12 cellular contexts compared by ENCODE assay signal in the genomic region with DNA sequence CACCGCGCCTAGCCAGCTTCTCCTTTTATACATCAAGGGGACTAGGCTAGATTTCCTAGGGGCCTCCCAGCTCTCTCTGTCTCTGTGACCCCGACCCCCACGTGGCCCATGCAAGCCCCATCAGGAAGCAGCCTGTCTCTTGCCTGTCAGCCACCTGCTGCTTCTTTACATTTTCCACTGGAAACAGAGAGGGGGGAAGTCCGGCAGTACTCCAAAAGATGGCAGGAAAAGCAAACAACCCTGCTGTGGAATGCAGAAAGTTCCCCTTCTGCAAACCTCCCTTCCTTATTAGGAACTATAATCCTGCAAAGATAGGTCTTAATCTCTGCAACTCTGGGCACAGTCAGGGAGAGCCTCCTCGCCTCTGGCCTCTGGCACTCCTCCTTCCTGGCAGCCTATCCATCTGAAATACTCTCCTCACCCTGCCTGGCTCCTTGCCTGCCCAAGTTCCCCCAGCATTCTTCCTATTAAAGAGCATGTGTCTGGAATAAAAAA. TPM values are rescaled to one million over a fixed set of nuclear protein-coding genes. Genes with fewer than 3 reads are reported as not detected.
DNase-seq lines count a peak whose midpoint lies in the region; ATAC-seq and TF ChIP-seq lines count a peak whose summit lies in the region.
"Had no signal": no experiment of that assay in that cellular context is flagged by ENCODE, and none has a peak within 500 bp of the region (broad histone marks: within the 10 kb centered on the region; RNA-seq: fewer than 3 reads in every experiment).

No MANE protein-coding gene starts in this region.

- H3K4me2 ChIP-seq in H9 (ENCODE audit: insufficient read depth, insufficient read length, low read length): no peak overlapping the region

- WGBS in H9 (ENCODE audit: extremely low coverage, insufficient read length, low lambda C conversion rate): no CpG with 5 or more reads among the region's 6 CpGs
- 12 to 35% methylated on average over 3 to 6 of the region's 6 CpGs for WGBS in gastroesophageal sphincter (ENCODE audit: low coverage in 1 of 2), 2 donors

- no peak for TF ChIP-seq EP300 in gastroesophageal sphincter (IDR thresholded peaks at IDR 0.05)

- H3K23me2 ChIP-seq in H9 (ENCODE audit: insufficient read length, low read depth, low read length, poor library complexity, severe bottlenecking): no peaks in the 10 kb centered on the region

- intact Hi-C loops in sciatic nerve (cut with DNase I): no loop called here

- no peak overlapping the region for H2BK15ac ChIP-seq in H9 (ENCODE audit: low read depth, low read length)

- no peak for TF ChIP-seq CTCF in H9 (conservative IDR thresholded peaks at IDR 0.05)
- no peak for TF ChIP-seq CTCF in gastroesophageal sphincter (IDR thresholded peaks at IDR 0.05)

- no peaks in the 10 kb centered on the region for H3K79me1 ChIP-seq in H9 (ENCODE audit: insufficient read depth, low read depth, low read length, poor library complexity, severe bottlenecking)

- H3K27me3 ChIP-seq in H9 (ENCODE audit: insufficient read depth, low read length): no peaks in the 10 kb centered on the region
- no peaks in the 10 kb centered on the region for H3K27me3 ChIP-seq in gastroesophageal sphincter

- no peak overlapping the region for H4K5ac ChIP-seq in H9 (ENCODE audit: insufficient read length, low read depth, low read length)

- no peak overlapping the region for H3K23ac ChIP-seq in H9 (ENCODE audit: insufficient read length, low read depth, low read length)

- H3K27ac Mint-ChIP-seq in H9: peak overlapping the region; percentile 61 to 82 (median 63); a peak in 4 of 7 replicates
- H3K27ac Mint-ChIP-seq: activated CD4-positive, alpha-beta T cell treated with anti-CD3 and anti-CD28 coated beads, Interleukin-2, amount 10 ng/mL, durations not matched to agents 24 days and 14 days; activated naive CD8-positive, alpha-beta T cell had no signal

- peaks cover 0 to 3% (median 0%) of the 10 kb centered on the region in 3 experiments; a peak in 1 of 7 replicates for H3K36me3 Mint-ChIP-seq in H9 (ENCODE audit: insufficient read depth in 1 of 3, low read depth in 3 of 3)

- H3K4me3 ChIP-seq in gastroesophageal sphincter: no peak overlapping the region

- no peak overlapping the region for H2AFZ ChIP-seq in H9 (ENCODE audit: low read length)

- H2BK5ac ChIP-seq in H9 (ENCODE audit: insufficient read length, low read length): no peak overlapping the region

- no peak overlapping the region for H3T11ph ChIP-seq in H9 (ENCODE audit: low read length)

- H2BK20ac ChIP-seq in H9 (ENCODE audit: low read depth, low read length, poor library complexity, severe bottlenecking): no peak overlapping the region

- H2BK120ac ChIP-seq in H9 (ENCODE audit: low read depth, low read length, poor library complexity, severe bottlenecking): no peak overlapping the region

- no peaks in the 10 kb centered on the region; the same call in 1 of the 2 replicates for H3K27me3 Mint-ChIP-seq in H9 (ENCODE audit: low read depth)
- H3K27me3 Mint-ChIP-seq: activated CD4-positive, alpha-beta T cell treated with anti-CD3 and anti-CD28 coated beads, Interleukin-2, amount 10 ng/mL, durations not matched to agents 24 days and 14 days had no signal

- H3K36me3 ChIP-seq in gastroesophageal sphincter: peaks cover 0 to 80% of the 10 kb centered on the region in 2 donors

- ATAC-seq in gastroesophageal sphincter (peak; percentile 65), sciatic nerve (peak; percentile 53), HG03442 (IDR thresholded peaks at IDR 0.05; ENCODE audit: unreplicated experiment) (no peak), GM21360 (IDR thresholded peaks at IDR 0.05; ENCODE audit: unreplicated experiment) (no peak)

- H3K4me1 Mint-ChIP-seq in H9: peaks cover 43 to 56% of the 10 kb centered on the region in 2 experiments

- H3K18ac ChIP-seq in H9 (ENCODE audit: insufficient read length, low read depth, low read length): no peak overlapping the region

- H3K79me2 ChIP-seq in H9 (ENCODE audit: insufficient read depth, low read length): no peaks in the 10 kb centered on the region

- H3K9me3 Mint-ChIP-seq in H9: no peaks in the 10 kb centered on the region; a peak in 1 of 5 replicates
- H3K9me3 Mint-ChIP-seq: activated CD4-positive, alpha-beta T cell treated with anti-CD3 and anti-CD28 coated beads, Interleukin-2, amount 10 ng/mL, durations not matched to agents 24 days and 14 days had no signal

- DNase-seq in H9: no peak
- peak; percentile 49 for DNase-seq in UCSD-AML1 (lab: John Stamatoyannopoulos, UW; ENCODE audit: unreplicated experiment)
- DNase-seq in sciatic nerve (ENCODE audit: low spot score): no peak
- DNase-seq in activated effector memory CD4-positive, alpha-beta T cell treated with anti-CD3 and anti-CD28 coated beads, Interleukin-2, amount 50 U/mL, for 16 hours: no peak
- no peak for DNase-seq in medulla oblongata (ENCODE audit: extremely low spot score)
- DNase-seq: activated CD4-positive, alpha-beta T cell treated with anti-CD3 and anti-CD28 coated beads, Interleukin-2, amount 10 ng/mL, durations not matched to agents 24 days and 14 days; NCI-H1436 treated with DMSO at 0.1 percent for 48 hours; RPMI8226 had no signal

- H3K9me3 ChIP-seq in H9 (ENCODE audit: control insufficient read depth, low read depth, low read length) (no peaks in the 10 kb centered on the region), gastroesophageal sphincter (no peaks in the 10 kb centered on the region)

- no peak overlapping the region for H3K14ac ChIP-seq in H9 (ENCODE audit: insufficient read depth, low read length)

- peak overlapping the region in 1 of 2 experiments; percentile 19; a peak in 1 of 5 replicates for H3K4me3 Mint-ChIP-seq in H9
- H3K4me3 Mint-ChIP-seq: activated CD4-positive, alpha-beta T cell treated with anti-CD3 and anti-CD28 coated beads, Interleukin-2, amount 10 ng/mL, durations not matched to agents 24 days and 14 days; activated naive CD8-positive, alpha-beta T cell had no signal

- H4K8ac ChIP-seq in H9 (replicated peaks; ENCODE audit: insufficient read length, low read depth, low read length): no peak overlapping the region

- H3K4me1 ChIP-seq in H9 (ENCODE audit: insufficient read depth, low read length) (peaks cover 4% of the 10 kb centered on the region; the same call in 1 of the 2 replicates), gastroesophageal sphincter (peaks cover 8 to 96% (median 35%) of the 10 kb centered on the region in 3 donors)

- no peak overlapping the region for H3K9ac ChIP-seq in H9 (ENCODE audit: extremely low read depth, insufficient read length, low read length)

- no peak for TF ChIP-seq POLR2A in gastroesophageal sphincter (IDR thresholded peaks at IDR 0.05)

- H2BK12ac ChIP-seq in H9 (ENCODE audit: insufficient read length, low read depth, low read length): no peak overlapping the region

- peaks cover 2% of the 10 kb centered on the region for H4K20me1 ChIP-seq in H9 (ENCODE audit: control insufficient read depth, insufficient read depth, insufficient read length)

- H3K27ac ChIP-seq in H9 (ENCODE audit: insufficient read length, low read depth, low read length) (no peak overlapping the region), gastroesophageal sphincter (peak overlapping the region; percentile 2 to 96 (median 93))

- H3K4ac ChIP-seq in H9 (ENCODE audit: low read depth, low read length): no peak overlapping the region

- no peak overlapping the region for H2AK5ac ChIP-seq in H9 (ENCODE audit: insufficient read length, low read length)

- H3K56ac ChIP-seq in H9 (ENCODE audit: insufficient read length, low read depth, low read length): no peak overlapping the region

- H4K91ac ChIP-seq in H9 (ENCODE audit: insufficient read length, low read depth, low read length): no peak overlapping the region

RNA-seq across cellular contexts. Expression of a gene that starts 47.4 kb away (rescaled TPM):
- total RNA-seq in H9 (2021) (27.4 and 28.4 TPM in 2 replicates), gastroesophageal sphincter (10 to 100 TPM; 21.3 to 36.7 (median 28.1) TPM), sciatic nerve (27.9 TPM)

Comparison
In these comparisons a context has a peak if more than half of its experiments do, and no peak if none do; other contexts are left out.
1. ATAC-seq: peak in gastroesophageal sphincter (single experiment) and sciatic nerve (single experiment); none in HG03442 (single experiment) and GM21360 (single experiment).